Comparison of ENCODE assay signal across 2 cellular contexts in the genomic region with DNA sequence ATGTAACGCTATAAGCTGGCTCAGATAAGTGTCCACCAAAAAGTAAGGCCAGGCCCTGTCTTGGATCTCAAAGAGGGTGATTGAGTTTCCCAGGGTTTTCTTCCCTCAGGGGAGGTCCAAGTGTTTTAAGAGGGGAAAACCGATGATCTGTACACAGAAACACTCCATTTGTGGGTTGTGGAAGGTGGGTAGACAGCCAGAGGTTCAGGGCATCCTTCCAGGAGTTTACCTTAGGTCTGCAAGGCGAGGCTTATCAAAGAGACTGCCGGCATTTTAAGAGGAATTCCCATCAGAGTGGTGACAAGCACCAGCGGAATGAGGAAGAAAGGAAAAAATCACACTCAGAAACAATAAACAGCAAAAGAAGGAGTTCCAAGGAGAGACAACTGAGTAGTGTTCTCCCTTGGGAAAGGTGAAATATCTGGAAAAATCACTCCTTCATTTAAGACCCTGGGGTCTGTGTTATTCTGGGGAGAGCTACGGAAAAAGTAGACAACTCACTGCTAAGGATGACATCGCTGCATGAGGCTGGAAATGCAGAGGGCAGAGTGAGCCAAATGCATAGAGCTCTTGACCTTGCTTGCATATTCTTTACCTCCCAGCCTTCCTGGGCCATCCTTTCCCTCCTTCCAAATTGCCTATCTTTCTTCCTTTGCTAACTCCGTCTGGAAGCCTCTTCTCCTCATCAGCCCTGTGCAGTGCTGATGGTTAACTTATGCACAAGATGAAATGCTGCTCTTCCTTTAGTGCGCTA.
TF ChIP-seq lines count a peak whose summit lies in the region.

No MANE protein-coding gene starts in this region.

TF ChIP-seq in A549, 52 proteins besides CTCF, POLR2A, EP300 and RAD21:
- TF ChIP-seq, protein P1, sequence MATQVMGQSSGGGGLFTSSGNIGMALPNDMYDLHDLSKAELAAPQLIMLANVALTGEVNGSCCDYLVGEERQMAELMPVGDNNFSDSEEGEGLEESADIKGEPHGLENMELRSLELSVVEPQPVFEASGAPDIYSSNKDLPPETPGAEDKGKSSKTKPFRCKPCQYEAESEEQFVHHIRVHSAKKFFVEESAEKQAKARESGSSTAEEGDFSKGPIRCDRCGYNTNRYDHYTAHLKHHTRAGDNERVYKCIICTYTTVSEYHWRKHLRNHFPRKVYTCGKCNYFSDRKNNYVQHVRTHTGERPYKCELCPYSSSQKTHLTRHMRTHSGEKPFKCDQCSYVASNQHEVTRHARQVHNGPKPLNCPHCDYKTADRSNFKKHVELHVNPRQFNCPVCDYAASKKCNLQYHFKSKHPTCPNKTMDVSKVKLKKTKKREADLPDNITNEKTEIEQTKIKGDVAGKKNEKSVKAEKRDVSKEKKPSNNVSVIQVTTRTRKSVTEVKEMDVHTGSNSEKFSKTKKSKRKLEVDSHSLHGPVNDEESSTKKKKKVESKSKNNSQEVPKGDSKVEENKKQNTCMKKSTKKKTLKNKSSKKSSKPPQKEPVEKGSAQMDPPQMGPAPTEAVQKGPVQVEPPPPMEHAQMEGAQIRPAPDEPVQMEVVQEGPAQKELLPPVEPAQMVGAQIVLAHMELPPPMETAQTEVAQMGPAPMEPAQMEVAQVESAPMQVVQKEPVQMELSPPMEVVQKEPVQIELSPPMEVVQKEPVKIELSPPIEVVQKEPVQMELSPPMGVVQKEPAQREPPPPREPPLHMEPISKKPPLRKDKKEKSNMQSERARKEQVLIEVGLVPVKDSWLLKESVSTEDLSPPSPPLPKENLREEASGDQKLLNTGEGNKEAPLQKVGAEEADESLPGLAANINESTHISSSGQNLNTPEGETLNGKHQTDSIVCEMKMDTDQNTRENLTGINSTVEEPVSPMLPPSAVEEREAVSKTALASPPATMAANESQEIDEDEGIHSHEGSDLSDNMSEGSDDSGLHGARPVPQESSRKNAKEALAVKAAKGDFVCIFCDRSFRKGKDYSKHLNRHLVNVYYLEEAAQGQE (IDR thresholded peaks at IDR 0.05) = no peak
- TF ChIP-seq CEBPB (IDR thresholded peaks at IDR 0.05) = peak in 1 of 2 experiments; percentile 52; a peak in 1 of 4 replicates
- peak; percentile 92 for TF ChIP-seq GATA3 (IDR thresholded peaks at IDR 0.05; ENCODE audit: borderline replicate concordance)
- TF ChIP-seq, protein P2, sequence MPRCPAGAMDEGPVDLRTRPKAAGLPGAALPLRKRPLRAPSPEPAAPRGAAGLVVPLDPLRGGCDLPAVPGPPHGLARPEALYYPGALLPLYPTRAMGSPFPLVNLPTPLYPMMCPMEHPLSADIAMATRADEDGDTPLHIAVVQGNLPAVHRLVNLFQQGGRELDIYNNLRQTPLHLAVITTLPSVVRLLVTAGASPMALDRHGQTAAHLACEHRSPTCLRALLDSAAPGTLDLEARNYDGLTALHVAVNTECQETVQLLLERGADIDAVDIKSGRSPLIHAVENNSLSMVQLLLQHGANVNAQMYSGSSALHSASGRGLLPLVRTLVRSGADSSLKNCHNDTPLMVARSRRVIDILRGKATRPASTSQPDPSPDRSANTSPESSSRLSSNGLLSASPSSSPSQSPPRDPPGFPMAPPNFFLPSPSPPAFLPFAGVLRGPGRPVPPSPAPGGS (IDR thresholded peaks at IDR 0.05) = 0 out of 3 replicates have a peak, but pooled peaks have one; percentile 62
- TF ChIP-seq FOSL2 (IDR thresholded peaks at IDR 0.05) = peak; percentile 74
- TF ChIP-seq FOSL2 (CRISPR knock-in tag; IDR thresholded peaks at IDR 0.05) = peak; percentile 81
- TF ChIP-seq, protein P3, sequence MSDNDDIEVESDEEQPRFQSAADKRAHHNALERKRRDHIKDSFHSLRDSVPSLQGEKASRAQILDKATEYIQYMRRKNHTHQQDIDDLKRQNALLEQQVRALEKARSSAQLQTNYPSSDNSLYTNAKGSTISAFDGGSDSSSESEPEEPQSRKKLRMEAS (IDR thresholded peaks at IDR 0.05) = peak; percentile 63
- TF ChIP-seq RFX5 (IDR thresholded peaks at IDR 0.05) = no peak
- peak; percentile 91 for TF ChIP-seq JUNB (IDR thresholded peaks at IDR 0.05)
- TF ChIP-seq JUN (IDR thresholded peaks at IDR 0.05) = peak; percentile 70 to 91; a peak in 4 of 5 replicates

TF ChIP-seq in HCT116, 20 proteins besides CTCF, POLR2A, EP300 and RAD21 (continued from another document):
- TF ChIP-seq, protein P4, sequence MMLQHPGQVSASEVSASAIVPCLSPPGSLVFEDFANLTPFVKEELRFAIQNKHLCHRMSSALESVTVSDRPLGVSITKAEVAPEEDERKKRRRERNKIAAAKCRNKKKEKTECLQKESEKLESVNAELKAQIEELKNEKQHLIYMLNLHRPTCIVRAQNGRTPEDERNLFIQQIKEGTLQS (IDR thresholded peaks at IDR 0.05) = peak; percentile 54; the same call in 1 of the 2 replicates
- TF ChIP-seq SRF (IDR thresholded peaks at IDR 0.05; ENCODE audit: low read depth) = peak; percentile 75
- peak; percentile 54 for TF ChIP-seq TCF7L2 (IDR thresholded peaks at IDR 0.05; ENCODE audit: borderline replicate concordance, extremely low read depth, insufficient read depth, insufficient read length)
- TF ChIP-seq ZBTB33 (IDR thresholded peaks at IDR 0.05; ENCODE audit: extremely low read depth, insufficient replicate concordance, low read length) = no peak
- peak; percentile 67 for TF ChIP-seq ELF1 (IDR thresholded peaks at IDR 0.05; ENCODE audit: borderline replicate concordance, low read depth)
- no peak for TF ChIP-seq YY1 (IDR thresholded peaks at IDR 0.05; ENCODE audit: extremely low read depth, insufficient replicate concordance, low read depth, low read length)
- TF ChIP-seq EZH2phosphoT487 (IDR thresholded peaks at IDR 0.05; ENCODE audit: borderline replicate concordance) = no peak
- TF ChIP-seq ZFX (IDR thresholded peaks at IDR 0.05) = no peak
- TF ChIP-seq CBX3 (IDR thresholded peaks at IDR 0.05; ENCODE audit: low read depth) = peak; percentile 88
TF ChIP-seq in HCT116: peak in this region for 13.
